In genomic region chr10:29392376-29393021, GRCh38 we compare ENCODE assay signal across 8 cellular contexts.
DNase-seq lines count a peak whose midpoint lies in the region; ATAC-seq, FAIRE-seq and TF ChIP-seq lines count a peak whose summit lies in the region.

No MANE protein-coding gene starts in this region.

- DNase-seq in activated T-cell treated with anti-CD3 and anti-CD28 coated beads for 4 hours, result peak; percentile 17
- no peak for DNase-seq in activated T-cell treated with anti-CD3 and anti-CD28 coated beads, Interleukin-2, amount 50 U/mL, for 1 hour
- DNase-seq in NCI-H748 (lab: John Stamatoyannopoulos, UW; ENCODE audit: unreplicated experiment), result peak; percentile 52
- no peak for DNase-seq in astrocyte (ENCODE audit: low read depth)
- DNase-seq in inferior parietal cortex (ENCODE audit: extremely low spot score), result peak; percentile 53
- peak; percentile 40 for DNase-seq in stomach
- DNase-seq in T-helper 2 cell treated with Interferon-gamma antibody and Interleukin-4, amounts not matched to agents 5 μg/mL and 100 μg/mL, for 36 hours (ENCODE audit: low spot score), result no peak

- H3K4me3 ChIP-seq in astrocyte (ENCODE audit: insufficient read depth, low read depth, low read length) (no peak overlapping the region), stomach (no peak overlapping the region)

- TF ChIP-seq POLR2A in stomach (IDR thresholded peaks at IDR 0.05), result no peak

- no peaks in the 10 kb centered on the region for H3K4me1 Mint-ChIP-seq in astrocyte (ENCODE audit: low read depth, unreplicated experiment)
- peaks cover 2% of the 10 kb centered on the region for H3K4me1 Mint-ChIP-seq in T-helper 2 cell treated with Interferon-gamma antibody and Interleukin-4, amounts not matched to agents 5 μg/mL and 100 μg/mL, for 36 hours (ENCODE audit: low read depth)

- peak; percentile 72 for ATAC-seq in HG02642 (IDR thresholded peaks at IDR 0.05; ENCODE audit: poor library complexity, unreplicated experiment)

- 31 to 40% (median 34%) methylated on average over 4 of the region's 4 CpGs for WGBS in stomach, 5 donors

- H3K27me3 Mint-ChIP-seq in astrocyte (ENCODE audit: low read depth, unreplicated experiment), result peaks cover 18% of the 10 kb centered on the region
- peaks cover 13% of the 10 kb centered on the region for H3K27me3 Mint-ChIP-seq in T-helper 2 cell treated with Interferon-gamma antibody and Interleukin-4, amounts not matched to agents 5 μg/mL and 100 μg/mL, for 36 hours (ENCODE audit: low read depth)

- H3K4me1 ChIP-seq in astrocyte (ENCODE audit: insufficient read depth, low read length) (no peaks in the 10 kb centered on the region), stomach (peaks cover 0 to 8% (median 0%) of the 10 kb centered on the region in 4 donors)

- no peaks in the 10 kb centered on the region for H3K36me3 ChIP-seq in astrocyte (ENCODE audit: insufficient read depth, low read length)
- no peaks in the 10 kb centered on the region for H3K36me3 ChIP-seq in stomach

- peaks cover 1% of the 10 kb centered on the region for H3K9me3 Mint-ChIP-seq in astrocyte (ENCODE audit: unreplicated experiment)
- H3K9me3 Mint-ChIP-seq in T-helper 2 cell treated with Interferon-gamma antibody and Interleukin-4, amounts not matched to agents 5 μg/mL and 100 μg/mL, for 36 hours, result no peaks in the 10 kb centered on the region

- H3K9me3 ChIP-seq in astrocyte (ENCODE audit: insufficient read depth, low read depth, low read length), result no peaks in the 10 kb centered on the region
- H3K9me3 ChIP-seq in stomach, result no peaks in the 10 kb centered on the region

- H3K79me2 ChIP-seq in astrocyte (ENCODE audit: insufficient read depth, low read length), result no peaks in the 10 kb centered on the region

- no peak overlapping the region for H3K9ac ChIP-seq in astrocyte (ENCODE audit: low read length)

- peak; percentile 92 for TF ChIP-seq CTCF in astrocyte (IDR thresholded peaks at IDR 0.05; ENCODE audit: insufficient read depth, low read depth, low read length)
- TF ChIP-seq CTCF in stomach (IDR thresholded peaks at IDR 0.05), result peak in 5 of 7 experiments; percentile 35 to 62 (median 55)

- no peak overlapping the region for H3K27ac ChIP-seq in astrocyte (ENCODE audit: low read depth, low read length)
- no peak overlapping the region for H3K27ac ChIP-seq in stomach

- H4K20me1 ChIP-seq in astrocyte (ENCODE audit: insufficient read depth, low read length), result no peaks in the 10 kb centered on the region

- H2AFZ ChIP-seq in astrocyte (ENCODE audit: low read depth, low read length), result no peak overlapping the region

- intact Hi-C loops in stomach (cut with DNase I; ENCODE audit: low total_unique reads), result no loop called here

- H3K4me2 ChIP-seq in astrocyte (ENCODE audit: low read length), result no peak overlapping the region

- H3K4me3 Mint-ChIP-seq in astrocyte (ENCODE audit: unreplicated experiment), result no peak overlapping the region
- no peak overlapping the region for H3K4me3 Mint-ChIP-seq in T-helper 2 cell treated with Interferon-gamma antibody and Interleukin-4, amounts not matched to agents 5 μg/mL and 100 μg/mL, for 36 hours

- peaks cover 2% of the 10 kb centered on the region for H3K36me3 Mint-ChIP-seq in astrocyte (ENCODE audit: low read depth, unreplicated experiment)
- no peaks in the 10 kb centered on the region for H3K36me3 Mint-ChIP-seq in T-helper 2 cell treated with Interferon-gamma antibody and Interleukin-4, amounts not matched to agents 5 μg/mL and 100 μg/mL, for 36 hours (ENCODE audit: low read depth)

- peaks cover 22% of the 10 kb centered on the region for H3K27me3 ChIP-seq in astrocyte (ENCODE audit: insufficient read depth, low read length)
- H3K27me3 ChIP-seq in stomach, result no peaks in the 10 kb centered on the region

- no peak overlapping the region for H3K27ac Mint-ChIP-seq in astrocyte (ENCODE audit: unreplicated experiment)
- no peak overlapping the region for H3K27ac Mint-ChIP-seq in T-helper 2 cell treated with Interferon-gamma antibody and Interleukin-4, amounts not matched to agents 5 μg/mL and 100 μg/mL, for 36 hours

- no peak for TF ChIP-seq EP300 in stomach (IDR thresholded peaks at IDR 0.05)

- no peak for FAIRE-seq in astrocyte (lab: Jason Lieb, UNC)

Comparison
In these comparisons a context has a peak if more than half of its experiments do, and no peak if none do; other contexts are left out.
1. DNase-seq: peak in activated T-cell treated with anti-CD3 and anti-CD28 coated beads for 4 hours (single experiment), NCI-H748 (single experiment), inferior parietal cortex (single experiment) and stomach (single experiment); none in activated T-cell treated with anti-CD3 and anti-CD28 coated beads, Interleukin-2, amount 50 U/mL, for 1 hour (single experiment), astrocyte (single experiment) and T-helper 2 cell treated with Interferon-gamma antibody and Interleukin-4, amounts not matched to agents 5 μg/mL and 100 μg/mL, for 36 hours (single experiment).